1 cellular context compared by ENCODE assay signal in the genomic region with DNA sequence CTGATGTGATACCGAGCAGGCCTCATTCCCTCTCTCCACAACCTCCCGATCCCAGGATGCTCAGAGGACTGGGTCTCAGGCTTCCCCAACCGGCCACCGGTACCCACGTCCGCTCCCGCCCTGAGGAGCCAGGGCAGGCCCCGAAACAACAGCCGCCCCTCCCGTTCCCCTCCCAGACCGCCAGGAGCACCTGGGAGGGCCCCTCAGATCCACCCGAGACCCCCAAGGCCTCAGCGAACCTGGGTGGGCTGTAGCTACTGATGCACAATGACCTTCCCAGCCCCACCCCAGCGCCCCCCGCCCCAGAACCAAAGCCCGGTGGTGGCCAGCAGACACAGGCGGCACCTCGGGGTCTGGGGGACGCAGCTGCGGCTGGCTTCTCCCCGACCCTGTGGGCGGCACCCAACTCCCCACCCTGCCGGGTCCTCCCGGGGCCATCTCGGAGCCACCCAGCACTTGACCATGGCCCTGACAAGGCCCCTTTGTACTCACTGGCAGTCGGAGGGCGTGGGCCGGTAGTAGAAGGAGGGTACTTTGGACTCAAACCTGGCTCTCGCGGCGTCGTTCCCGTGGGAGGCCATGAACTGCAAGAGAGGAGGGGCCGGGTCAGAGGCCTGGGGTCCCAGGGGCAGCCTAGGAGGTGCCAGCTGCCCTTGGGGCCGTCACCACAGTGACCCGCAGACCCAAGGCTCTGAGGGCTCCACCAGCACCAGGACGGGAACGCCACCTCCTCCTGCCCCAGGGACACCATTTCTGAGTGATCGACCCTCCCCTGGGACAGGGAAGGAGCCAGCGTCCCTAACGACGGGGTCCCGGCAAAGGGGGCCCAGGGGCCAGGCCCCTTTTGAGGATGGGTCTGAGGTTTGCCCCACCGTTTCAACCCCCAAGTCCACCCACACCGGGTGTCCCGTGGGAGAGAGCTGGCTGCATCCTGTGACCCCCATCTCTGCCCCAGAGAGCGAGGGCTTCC.
A peak's percentile ranks its signal among the peaks of the same experiment; 100 is the strongest.
TF ChIP-seq lines count a peak whose summit lies in the region.

No MANE protein-coding gene starts in this region.

TF ChIP-seq in HepG2, 621 proteins besides CTCF, POLR2A, EP300 and RAD21 (continued from another document and continues in another):
- TF ChIP-seq, protein P1, sequence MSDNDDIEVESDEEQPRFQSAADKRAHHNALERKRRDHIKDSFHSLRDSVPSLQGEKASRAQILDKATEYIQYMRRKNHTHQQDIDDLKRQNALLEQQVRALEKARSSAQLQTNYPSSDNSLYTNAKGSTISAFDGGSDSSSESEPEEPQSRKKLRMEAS (IDR thresholded peaks at IDR 0.05), result peak; percentile 73
- TF ChIP-seq TFAP4 (IDR thresholded peaks at IDR 0.05; ENCODE audit: borderline replicate concordance, low read depth) (peak; percentile 54; the same call in 1 of the 2 replicates), ZNF441 (CRISPR knock-in tag; IDR thresholded peaks at IDR 0.05; ENCODE audit: borderline replicate concordance) (no peak), PAWR (CRISPR knock-in tag; IDR thresholded peaks at IDR 0.05; ENCODE audit: borderline replicate concordance) (no peak), ARHGAP35 (CRISPR knock-in tag; IDR thresholded peaks at IDR 0.05; ENCODE audit: borderline replicate concordance) (no peak), ZNF138 (CRISPR knock-in tag; IDR thresholded peaks at IDR 0.05; ENCODE audit: low read depth) (no peak), ZNF362 (CRISPR knock-in tag; IDR thresholded peaks at IDR 0.05; ENCODE audit: borderline replicate concordance) (no peak; the same call in 1 of the 2 replicates), HNF4A (CRISPR knock-in tag; IDR thresholded peaks at IDR 0.05) (peak; percentile 97), CC2D1A (CRISPR knock-in tag; IDR thresholded peaks at IDR 0.05) (no peak), ZNF331 (CRISPR knock-in tag; IDR thresholded peaks at IDR 0.05) (peak; percentile 40; the same call in 1 of the 2 replicates), ZFP90 (CRISPR knock-in tag; IDR thresholded peaks at IDR 0.05; ENCODE audit: borderline replicate concordance) (no peak; the same call in 1 of the 2 replicates), ZNF781 (CRISPR knock-in tag; IDR thresholded peaks at IDR 0.05; ENCODE audit: borderline replicate concordance, not compliant biosample characterization) (no peak), ZNF691 (CRISPR knock-in tag; IDR thresholded peaks at IDR 0.05; ENCODE audit: borderline replicate concordance, low read depth) (no peak), IKZF5 (CRISPR knock-in tag; IDR thresholded peaks at IDR 0.05) (0 out of 2 replicates have a peak, but pooled peaks have one; percentile 57), SRSF1 (optimal IDR thresholded peaks at IDR 0.05; ENCODE audit: low read depth, low read length) (peak; percentile 74), FOXA1 (IDR thresholded peaks at IDR 0.05) (no peak), FOXA1 (CRISPR knock-in tag; IDR thresholded peaks at IDR 0.05) (no peak), SP140L (CRISPR knock-in tag; IDR thresholded peaks at IDR 0.05; ENCODE audit: borderline replicate concordance) (no peak), DMAP1 (CRISPR knock-in tag; IDR thresholded peaks at IDR 0.05) (peak; percentile 73), MLXIP (CRISPR knock-in tag; IDR thresholded peaks at IDR 0.05; ENCODE audit: borderline replicate concordance) (no peak), SNAPC2 (CRISPR knock-in tag; IDR thresholded peaks at IDR 0.05) (no peak), ZNF225 (CRISPR knock-in tag; IDR thresholded peaks at IDR 0.05) (no peak), FOXO1 (CRISPR knock-in tag; IDR thresholded peaks at IDR 0.05) (no peak), SMARCE1 (IDR thresholded peaks at IDR 0.05; ENCODE audit: borderline replicate concordance) (no peak), SAFB2 (CRISPR knock-in tag; IDR thresholded peaks at IDR 0.05; ENCODE audit: borderline replicate concordance, low read depth) (no peak), SRF (IDR thresholded peaks at IDR 0.05; ENCODE audit: low read depth, low read length) (no peak), FOXK2 (IDR thresholded peaks at IDR 0.05) (no peak), ZSCAN30 (CRISPR knock-in tag; IDR thresholded peaks at IDR 0.05) (no peak), TRIM22 (IDR thresholded peaks at IDR 0.05) (no peak), SNAI1 (CRISPR knock-in tag; IDR thresholded peaks at IDR 0.05; ENCODE audit: borderline replicate concordance) (no peak), ZNF34 (CRISPR knock-in tag; IDR thresholded peaks at IDR 0.05; ENCODE audit: borderline replicate concordance) (no peak), ZNF552 (CRISPR knock-in tag; IDR thresholded peaks at IDR 0.05; ENCODE audit: borderline replicate concordance) (no peak), TFE3 (CRISPR knock-in tag; IDR thresholded peaks at IDR 0.05) (peak; percentile 46; the same call in 1 of the 2 replicates), ARNT2 (CRISPR knock-in tag; IDR thresholded peaks at IDR 0.05; ENCODE audit: low read depth) (peak; percentile 56; the same call in 1 of the 2 replicates)
- TF ChIP-seq, protein P2, sequence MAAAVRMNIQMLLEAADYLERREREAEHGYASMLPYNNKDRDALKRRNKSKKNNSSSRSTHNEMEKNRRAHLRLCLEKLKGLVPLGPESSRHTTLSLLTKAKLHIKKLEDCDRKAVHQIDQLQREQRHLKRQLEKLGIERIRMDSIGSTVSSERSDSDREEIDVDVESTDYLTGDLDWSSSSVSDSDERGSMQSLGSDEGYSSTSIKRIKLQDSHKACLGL (CRISPR knock-in tag; IDR thresholded peaks at IDR 0.05), result peak; percentile 33
- TF ChIP-seq, protein P3, sequence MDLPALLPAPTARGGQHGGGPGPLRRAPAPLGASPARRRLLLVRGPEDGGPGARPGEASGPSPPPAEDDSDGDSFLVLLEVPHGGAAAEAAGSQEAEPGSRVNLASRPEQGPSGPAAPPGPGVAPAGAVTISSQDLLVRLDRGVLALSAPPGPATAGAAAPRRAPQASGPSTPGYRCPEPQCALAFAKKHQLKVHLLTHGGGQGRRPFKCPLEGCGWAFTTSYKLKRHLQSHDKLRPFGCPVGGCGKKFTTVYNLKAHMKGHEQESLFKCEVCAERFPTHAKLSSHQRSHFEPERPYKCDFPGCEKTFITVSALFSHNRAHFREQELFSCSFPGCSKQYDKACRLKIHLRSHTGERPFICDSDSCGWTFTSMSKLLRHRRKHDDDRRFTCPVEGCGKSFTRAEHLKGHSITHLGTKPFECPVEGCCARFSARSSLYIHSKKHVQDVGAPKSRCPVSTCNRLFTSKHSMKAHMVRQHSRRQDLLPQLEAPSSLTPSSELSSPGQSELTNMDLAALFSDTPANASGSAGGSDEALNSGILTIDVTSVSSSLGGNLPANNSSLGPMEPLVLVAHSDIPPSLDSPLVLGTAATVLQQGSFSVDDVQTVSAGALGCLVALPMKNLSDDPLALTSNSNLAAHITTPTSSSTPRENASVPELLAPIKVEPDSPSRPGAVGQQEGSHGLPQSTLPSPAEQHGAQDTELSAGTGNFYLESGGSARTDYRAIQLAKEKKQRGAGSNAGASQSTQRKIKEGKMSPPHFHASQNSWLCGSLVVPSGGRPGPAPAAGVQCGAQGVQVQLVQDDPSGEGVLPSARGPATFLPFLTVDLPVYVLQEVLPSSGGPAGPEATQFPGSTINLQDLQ (CRISPR knock-in tag; IDR thresholded peaks at IDR 0.05), result no peak
- TF ChIP-seq, protein P4, sequence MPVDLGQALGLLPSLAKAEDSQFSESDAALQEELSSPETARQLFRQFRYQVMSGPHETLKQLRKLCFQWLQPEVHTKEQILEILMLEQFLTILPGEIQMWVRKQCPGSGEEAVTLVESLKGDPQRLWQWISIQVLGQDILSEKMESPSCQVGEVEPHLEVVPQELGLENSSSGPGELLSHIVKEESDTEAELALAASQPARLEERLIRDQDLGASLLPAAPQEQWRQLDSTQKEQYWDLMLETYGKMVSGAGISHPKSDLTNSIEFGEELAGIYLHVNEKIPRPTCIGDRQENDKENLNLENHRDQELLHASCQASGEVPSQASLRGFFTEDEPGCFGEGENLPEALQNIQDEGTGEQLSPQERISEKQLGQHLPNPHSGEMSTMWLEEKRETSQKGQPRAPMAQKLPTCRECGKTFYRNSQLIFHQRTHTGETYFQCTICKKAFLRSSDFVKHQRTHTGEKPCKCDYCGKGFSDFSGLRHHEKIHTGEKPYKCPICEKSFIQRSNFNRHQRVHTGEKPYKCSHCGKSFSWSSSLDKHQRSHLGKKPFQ (CRISPR knock-in tag; IDR thresholded peaks at IDR 0.05; ENCODE audit: insufficient replicate concordance), result no peak
